ENCODE assay signal across 9 cellular contexts in the genomic region with DNA sequence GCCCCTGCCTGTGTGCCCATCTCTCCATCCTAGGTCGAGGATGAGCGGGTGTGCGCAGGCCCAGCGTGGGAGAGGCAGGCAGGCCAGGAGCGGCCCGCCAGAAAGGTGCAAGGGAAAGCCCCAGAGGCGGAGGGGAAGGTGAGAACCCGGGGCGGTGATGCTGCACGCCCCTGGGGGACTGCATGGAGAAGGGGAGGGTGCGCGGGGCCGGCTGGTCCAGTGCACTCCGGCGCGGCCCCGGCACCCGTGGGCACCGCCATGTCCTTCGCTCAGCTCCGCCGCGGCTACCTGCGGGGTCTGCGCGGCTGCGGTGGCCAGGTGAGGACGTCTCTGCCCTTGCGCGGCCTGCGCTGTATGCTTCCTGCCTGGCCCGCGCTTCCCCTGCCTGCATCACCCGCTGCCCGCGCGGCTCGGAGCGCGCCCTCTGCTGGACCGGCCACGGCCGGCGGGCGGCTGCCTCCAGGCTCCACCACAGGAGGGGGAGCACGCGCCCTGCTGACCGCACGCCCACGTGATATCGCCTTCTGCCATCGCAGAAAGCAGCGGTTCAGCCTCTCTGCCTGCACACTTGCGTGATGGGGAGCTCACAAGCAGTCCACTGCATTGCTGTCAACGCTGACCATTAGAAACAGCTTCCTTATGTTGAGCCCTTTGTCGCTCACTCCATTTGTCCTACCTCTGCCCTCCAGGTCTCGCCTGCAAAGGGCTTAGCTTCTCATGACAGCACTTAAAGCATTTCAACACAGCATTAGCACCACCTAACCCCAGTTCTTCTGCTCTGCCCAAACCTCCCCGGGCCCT.
DNase-seq lines count a peak whose midpoint lies in the region; ATAC-seq, FAIRE-seq and TF ChIP-seq lines count a peak whose summit lies in the region.
"Had no signal": no experiment of that assay in that cellular context is flagged by ENCODE, and none has a peak within 500 bp of the region (broad histone marks: within the 10 kb centered on the region; RNA-seq: fewer than 3 reads in every experiment).

No MANE protein-coding gene starts in this region.

- no peak for TF ChIP-seq EP300 in GM12878 (IDR thresholded peaks at IDR 0.05; ENCODE audit: borderline replicate concordance in 1 of 2, control insufficient read depth in 1 of 2, low read depth in 2 of 2, low read length in 2 of 2)

- H3K36me3 ChIP-seq in GM12878 (ENCODE audit: control insufficient read depth in 2 of 2, insufficient read depth in 2 of 2, low read length in 1 of 2), result no peaks in the 10 kb centered on the region
- H3K36me3 ChIP-seq in iPS-20b (ENCODE audit: insufficient read depth, low read depth, low read length), result no peaks in the 10 kb centered on the region
- H3K36me3 ChIP-seq in smooth muscle cell (ENCODE audit: low read depth), result no peaks in the 10 kb centered on the region

- H3K79me2 ChIP-seq in GM12878 (ENCODE audit: control insufficient read depth, insufficient read depth, low read length), result no peaks in the 10 kb centered on the region
- no peaks in the 10 kb centered on the region for H3K79me2 ChIP-seq in smooth muscle cell (ENCODE audit: low read depth)

- H3K4me1 ChIP-seq in GM12878 (ENCODE audit: control insufficient read depth, insufficient read depth, low read length), result peaks cover 29% of the 10 kb centered on the region
- peaks cover 4% of the 10 kb centered on the region; the same call in 1 of the 2 replicates for H3K4me1 ChIP-seq in iPS-20b (ENCODE audit: insufficient read depth, low read length)
- no peaks in the 10 kb centered on the region for H3K4me1 ChIP-seq in smooth muscle cell (ENCODE audit: low read depth)

- in situ Hi-C loops in GM12878 (cut with MboI), result no loop called here

- no TSS peak for BruUV-seq in GM12878 (replicated peaks; lab: Mats Ljungman, UMichigan)

- CTCF ChIA-PET in GM12878 (lab: Yijun Ruan, JAX), result interaction anchor here (0.9 to 1.6 kb wide), 5 partner anchors 9 to 628 kb away, joined by 3 to 7 read pairs (median 3); no protein-coding TSS in a partner anchor

- no peaks in the 10 kb centered on the region; the same call in 2 of the 3 replicates for H3K9me3 ChIP-seq in GM12878 (replicated peaks; ENCODE audit: control insufficient read depth, insufficient read depth, low read length)
- no peaks in the 10 kb centered on the region for H3K9me3 ChIP-seq in iPS-20b (ENCODE audit: insufficient read depth, low read depth, low read length)
- H3K9me3 ChIP-seq in smooth muscle cell (replicated peaks; ENCODE audit: low read depth), result no peaks in the 10 kb centered on the region

- H3K9ac ChIP-seq in GM12878 (ENCODE audit: control insufficient read depth, insufficient read depth, low read length), result no peak overlapping the region
- H3K9ac ChIP-seq in iPS-20b (ENCODE audit: low read depth, low read length), result no peak overlapping the region
- no peak overlapping the region for H3K9ac ChIP-seq in smooth muscle cell (ENCODE audit: low read depth)

- peak; percentile 49 for TF ChIP-seq RAD21 in GM12878 (IDR thresholded peaks at IDR 0.05; ENCODE audit: insufficient read depth, low read depth, low read length)

- H3K27ac ChIP-seq in C4-2B (peak overlapping the region; percentile 25; the same call in 1 of the 2 replicates), GM12878 (ENCODE audit: control insufficient read depth, insufficient read depth) (no peak overlapping the region), iPS-20b (ENCODE audit: low read length) (no peak overlapping the region), smooth muscle cell (ENCODE audit: low read depth) (no peak overlapping the region)
- H3K27ac ChIP-seq: PC-9 had no signal

- H2AFZ ChIP-seq in GM12878 (ENCODE audit: control insufficient read depth, low read depth, low read length), result peak overlapping the region; percentile 28
- H2AFZ ChIP-seq in smooth muscle cell (ENCODE audit: low read depth), result peak overlapping the region; percentile 68
- H2AFZ ChIP-seq: PC-9 had no signal

- SMC1A ChIA-PET in GM12878 (lab: Charles Lee; ENCODE audit: uncharacterized antibody, unreplicated experiment), result interaction anchor here (0.7 to 0.8 kb wide), 2 partner anchors 12 to 17 kb away, joined by 3 read pairs; no protein-coding TSS in a partner anchor

- H3K4me2 ChIP-seq in GM12878 (ENCODE audit: control insufficient read depth, insufficient read depth), result peak overlapping the region; percentile 71
- peak overlapping the region; percentile 84 for H3K4me2 ChIP-seq in smooth muscle cell
- H3K4me2 ChIP-seq: PC-9 had no signal

- TF ChIP-seq POLR2A in GM12878 (IDR thresholded peaks at IDR 0.05; ENCODE audit: low read depth, low read length), result peak; percentile 51; the same call in 1 of the 2 replicates

- H3K27me3 ChIP-seq in GM12878 (replicated peaks in 1 of 2; ENCODE audit: control insufficient read depth in 2 of 2, insufficient read depth in 2 of 2, low read length in 1 of 2), result no peaks in the 10 kb centered on the region
- peaks cover 34% of the 10 kb centered on the region for H3K27me3 ChIP-seq in iPS-20b (ENCODE audit: insufficient read depth, low read length)
- peaks cover 8% of the 10 kb centered on the region for H3K27me3 ChIP-seq in smooth muscle cell (ENCODE audit: low read depth)

- peak; percentile 87 for ATAC-seq in GM19351 (IDR thresholded peaks at IDR 0.05; ENCODE audit: unreplicated experiment)
- peak; percentile 81 for ATAC-seq in HG03457 (IDR thresholded peaks at IDR 0.05; ENCODE audit: unreplicated experiment)
- peak; percentile 88 for ATAC-seq in GM12878

- H3F3A ChIP-seq in smooth muscle cell (ENCODE audit: low read depth), result no peaks in the 10 kb centered on the region

- POLR2A ChIA-PET in GM12878 (lab: Charles Lee), result no interaction called here

- RAD21 ChIA-PET in GM12878 (lab: Charles Lee; ENCODE audit: unreplicated experiment), result interaction anchor here (1.3 to 1.4 kb wide), 3 partner anchors 10 to 186 kb away, joined by 3 to 4 read pairs (median 3); no protein-coding TSS in a partner anchor

- intact Hi-C loops in GM12878 (cut with micrococcal nuclease; ENCODE audit: unreplicated experiment), result loop anchor here (5.0 kb wide), 2 partner anchors 76 to 639 kb away; partner anchors contain the start of gene CXCL12

- WGBS in GM12878 (ENCODE audit: insufficient coverage, insufficient replicate concordance, low lambda C conversion rate, missing lambda C conversion rate), result 6% methylated on average over 45 of the region's 58 CpGs
- WGBS in smooth muscle cell (ENCODE audit: low lambda C conversion rate), result 20% methylated on average over 28 of the region's 58 CpGs

- TF ChIP-seq CTCF in C4-2B (conservative IDR thresholded peaks at IDR 0.05) (peak; percentile 98), GM12878 (IDR thresholded peaks at IDR 0.05 in 2 of 3, conservative IDR thresholded peaks at IDR 0.05 in 1 of 3; ENCODE audit: control insufficient read depth in 2 of 3, extremely low read depth in 1 of 3, insufficient read depth in 1 of 3, low read depth in 3 of 3, low read length in 3 of 3) (peak; percentile 65 to 84 (median 66); a peak in 5 of 6 replicates), smooth muscle cell (IDR thresholded peaks at IDR 0.05; ENCODE audit: borderline replicate concordance, insufficient read depth, poor library complexity, severe bottlenecking) (peak; percentile 92)

- H3K4me3 ChIP-seq in GM12878 (no peak overlapping the region; the same call in 1 of the 2 replicates), iPS-20b (ENCODE audit: low read length) (peak overlapping the region; percentile 42; the same call in 1 of the 2 replicates), smooth muscle cell (no peak overlapping the region)
- H3K4me3 ChIP-seq: PC-9 had no signal

- DNase-seq in T-helper 2 cell (peak; percentile 25 to 77 (median 28)), GM12878 (ENCODE audit: low read depth, low spot score) (no peak), smooth muscle cell (lab: John Stamatoyannopoulos, UW; ENCODE audit: unreplicated experiment) (peak; percentile 56), SIG-M5 treated with dmso at 0.1 percent for 504 hours (lab: John Stamatoyannopoulos, UW; ENCODE audit: unreplicated experiment) (no peak)

- no peak for FAIRE-seq in GM12878 (lab: Jason Lieb, UNC)

- H4K20me1 ChIP-seq in GM12878 (ENCODE audit: control insufficient read depth, insufficient read depth), result no peaks in the 10 kb centered on the region
- no peaks in the 10 kb centered on the region for H4K20me1 ChIP-seq in smooth muscle cell (ENCODE audit: low read depth)

TF ChIP-seq in GM12878, 131 proteins besides CTCF, POLR2A, EP300 and RAD21 (continues in another document):
- TF ChIP-seq ATF2 (IDR thresholded peaks at IDR 0.05; ENCODE audit: low read length) (no peak), TCF7 (IDR thresholded peaks at IDR 0.05; ENCODE audit: borderline replicate concordance) (no peak), MYB (IDR thresholded peaks at IDR 0.05; ENCODE audit: borderline replicate concordance, low read depth, low read length) (no peak), RUNX3 (IDR thresholded peaks at IDR 0.05; ENCODE audit: low read length) (peak; percentile 93), CHD2 (IDR thresholded peaks at IDR 0.05; ENCODE audit: borderline replicate concordance, low read depth, low read length) (no peak), IKZF2 (IDR thresholded peaks at IDR 0.05) (no peak), BACH1 (IDR thresholded peaks at IDR 0.05; ENCODE audit: borderline replicate concordance) (peak; percentile 57), ATF7 (IDR thresholded peaks at IDR 0.05; ENCODE audit: low read depth) (no peak), RFX5 (IDR thresholded peaks at IDR 0.05; ENCODE audit: low read depth, low read length) (no peak)
- TF ChIP-seq, protein P1, sequence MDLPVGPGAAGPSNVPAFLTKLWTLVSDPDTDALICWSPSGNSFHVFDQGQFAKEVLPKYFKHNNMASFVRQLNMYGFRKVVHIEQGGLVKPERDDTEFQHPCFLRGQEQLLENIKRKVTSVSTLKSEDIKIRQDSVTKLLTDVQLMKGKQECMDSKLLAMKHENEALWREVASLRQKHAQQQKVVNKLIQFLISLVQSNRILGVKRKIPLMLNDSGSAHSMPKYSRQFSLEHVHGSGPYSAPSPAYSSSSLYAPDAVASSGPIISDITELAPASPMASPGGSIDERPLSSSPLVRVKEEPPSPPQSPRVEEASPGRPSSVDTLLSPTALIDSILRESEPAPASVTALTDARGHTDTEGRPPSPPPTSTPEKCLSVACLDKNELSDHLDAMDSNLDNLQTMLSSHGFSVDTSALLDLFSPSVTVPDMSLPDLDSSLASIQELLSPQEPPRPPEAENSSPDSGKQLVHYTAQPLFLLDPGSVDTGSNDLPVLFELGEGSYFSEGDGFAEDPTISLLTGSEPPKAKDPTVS (IDR thresholded peaks at IDR 0.05; ENCODE audit: low read depth, low read length), result no peak

Comparison
In these comparisons a context has a peak if more than half of its experiments do, and no peak if none do; other contexts are left out.
1. DNase-seq: peak in T-helper 2 cell (5 of 5) and smooth muscle cell (single experiment); none in GM12878 (single experiment) and SIG-M5 treated with dmso at 0.1 percent for 504 hours (single experiment).
2. Peak in every context shown above with its lines, with median percentiles within 50 percentile points of each other: CTCF ChIP-seq and ATAC-seq.